In genomic region chr4:109325698-109326097, GRCh38 we compare ENCODE assay signal across 26 cellular contexts.
"Had no signal": no experiment of that assay in that cellular context is flagged by ENCODE, and none has a peak within 500 bp of the region (broad histone marks: within the 10 kb centered on the region; RNA-seq: fewer than 3 reads in every experiment).

No MANE protein-coding gene starts in this region.

- H3K36me3 ChIP-seq: neural progenitor cell, ovary, right lobe of liver, sigmoid colon, thoracic aorta, thyroid gland, transverse colon, upper lobe of right lung, uterus had no signal

- DNase-seq: naive thymus-derived CD4-positive, alpha-beta T cell; natural killer cell; occipital lobe; ovary; posterior cingulate gyrus; psoas muscle; right cardiac atrium; right lobe of liver; sigmoid colon; small intestine; stimulated activated CD4-positive, alpha-beta T cell treated with anti-CD3 and anti-CD28 coated beads, Interleukin-15, amount 100 ng/mL, for 24 hours; stimulated activated CD4-positive, alpha-beta T cell treated with anti-CD3 and anti-CD28 coated beads, Interleukin-2, amount 100 ng/mL, for 24 hours; stimulated activated CD4-positive, alpha-beta T cell treated with anti-CD3 and anti-CD28 coated beads, Interleukin-2, amount 100 ng/mL, for 48 hours; stimulated activated CD4-positive, alpha-beta T cell treated with anti-CD3 and anti-CD28 coated beads, Interleukin-4, amount 100 ng/mL, for 24 hours; stimulated activated naive B cell treated with anti-CD40 and anti-IgM and Interleukin-4, amounts not matched to agents 10 μg/mL and 1 μg/mL and 100 μg/mL, for 72 hours; stimulated activated naive CD8-positive, alpha-beta T cell treated with anti-CD3 and anti-CD28 coated beads, Interleukin-15, amount 100 ng/mL, for 72 hours; stimulated activated naive CD8-positive, alpha-beta T cell treated with anti-CD3 and anti-CD28 coated beads, Interleukin-15, Interleukin-2, amounts not matched to agents 100 U/mL and 50 U/mL, for 24 hours; substantia nigra; thyroid gland; transverse colon; upper lobe of right lung; uterus had no signal

- H3K4me3 ChIP-seq: neural progenitor cell, ovary, psoas muscle, right lobe of liver, sigmoid colon, thoracic aorta, thyroid gland, transverse colon, upper lobe of right lung, uterus had no signal

- H3K79me2 ChIP-seq: parathyroid adenoma had no signal

- H3K9me3 ChIP-seq: ovary, psoas muscle, right lobe of liver, thoracic aorta, thyroid gland, upper lobe of right lung, uterus had no signal

- H3K27me3 ChIP-seq: neural progenitor cell, ovary, right lobe of liver, sigmoid colon, thyroid gland, transverse colon, upper lobe of right lung, uterus had no signal

- H3K27ac ChIP-seq: neural progenitor cell, ovary, parathyroid adenoma, psoas muscle, right lobe of liver, sigmoid colon, thoracic aorta, thyroid gland, transverse colon, upper lobe of right lung, uterus had no signal

- H3K4me2 ChIP-seq: neural progenitor cell had no signal

- H3K9ac ChIP-seq: neural progenitor cell, parathyroid adenoma had no signal

- H2AFZ ChIP-seq: neural progenitor cell, parathyroid adenoma had no signal

- FAIRE-seq: small intestine had no signal

- ATAC-seq: naive thymus-derived CD4-positive, alpha-beta T cell; natural killer cell; psoas muscle; right cardiac atrium; right lobe of liver; stimulated activated effector memory CD8-positive, alpha-beta T cell treated with anti-CD3 and anti-CD28 coated beads, Interleukin-12 subunit alpha, Interleukin-12 subunit beta, amount 100 ng/mL, for 72 hours; stimulated activated naive B cell treated with anti-CD40 and anti-IgM and Interleukin-4, amounts not matched to agents 10 μg/mL and 1 μg/mL and 100 μg/mL, for 72 hours; stimulated activated naive CD8-positive, alpha-beta T cell treated with anti-CD3 and anti-CD28 coated beads, Interleukin-15, amount 100 ng/mL, for 72 hours; stimulated activated naive CD8-positive, alpha-beta T cell treated with anti-CD3 and anti-CD28 coated beads, Interleukin-15, Interleukin-2, amounts not matched to agents 100 U/mL and 50 U/mL, for 24 hours; upper lobe of right lung had no signal

- H3K4me1 ChIP-seq: neural progenitor cell, parathyroid adenoma, psoas muscle, right lobe of liver, sigmoid colon, thyroid gland, transverse colon, upper lobe of right lung, uterus had no signal
